In genomic region chr7:131013716-131014115, GRCh38 we compare ENCODE assay signal across 1 cellular context.
TF ChIP-seq lines count a peak whose summit lies in the region.

No MANE protein-coding gene starts in this region.

TF ChIP-seq in HCT116, 20 proteins besides CTCF, POLR2A, EP300 and RAD21 (continued from another document):
- TF ChIP-seq ZBTB33 (IDR thresholded peaks at IDR 0.05; ENCODE audit: extremely low read depth, insufficient replicate concordance, low read length) (no peak), POLR2AphosphoS5 (IDR thresholded peaks at IDR 0.05; ENCODE audit: low read depth, low read length) (no peak), MAX (IDR thresholded peaks at IDR 0.05) (no peak), JUND (IDR thresholded peaks at IDR 0.05) (no peak), YY1 (IDR thresholded peaks at IDR 0.05; ENCODE audit: extremely low read depth, insufficient replicate concordance, low read depth, low read length) (no peak)
